2 cellular contexts compared by ENCODE assay signal in the genomic region with DNA sequence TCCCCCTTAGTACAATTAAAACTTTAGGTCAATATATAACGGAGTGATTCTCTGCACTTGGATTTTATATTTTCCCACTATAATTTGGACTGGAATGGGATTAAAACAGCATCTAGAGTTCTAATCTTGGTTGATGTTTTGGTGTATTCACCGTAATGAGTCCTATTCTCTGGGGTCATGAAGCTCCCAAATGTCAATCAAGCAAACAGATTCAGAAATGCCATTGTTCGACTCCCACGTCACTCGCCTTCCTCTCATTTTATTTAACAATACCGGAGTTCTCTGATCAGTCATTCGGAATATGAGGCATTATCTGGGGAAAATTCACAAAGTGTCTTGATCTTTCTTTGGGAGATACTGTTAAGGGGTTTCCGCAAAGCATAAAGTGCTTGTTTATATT.
TF ChIP-seq lines count a peak whose summit lies in the region.

No MANE protein-coding gene starts in this region.

TF ChIP-seq in liver, 16 proteins besides CTCF, POLR2A, EP300 and RAD21:
- TF ChIP-seq FOXA1 (IDR thresholded peaks at IDR 0.05) (no peak), FOXA2 (IDR thresholded peaks at IDR 0.05) (no peak), NR2F2 (IDR thresholded peaks at IDR 0.05) (no peak), TAF1 (conservative IDR thresholded peaks at IDR 0.05) (no peak), EGR1 (IDR thresholded peaks at IDR 0.05; ENCODE audit: low read depth in 2 of 2) (no peak), HNF4G (IDR thresholded peaks at IDR 0.05) (no peak), RXRA (IDR thresholded peaks at IDR 0.05) (no peak), HNF4A (conservative IDR thresholded peaks at IDR 0.05) (no peak), SP1 (IDR thresholded peaks at IDR 0.05) (no peak), GABPA (IDR thresholded peaks at IDR 0.05 in 1 of 2, conservative IDR thresholded peaks at IDR 0.05 in 1 of 2) (no peak), JUND (IDR thresholded peaks at IDR 0.05) (no peak), YY1 (IDR thresholded peaks at IDR 0.05) (no peak)
- TF ChIP-seq, protein P1, sequence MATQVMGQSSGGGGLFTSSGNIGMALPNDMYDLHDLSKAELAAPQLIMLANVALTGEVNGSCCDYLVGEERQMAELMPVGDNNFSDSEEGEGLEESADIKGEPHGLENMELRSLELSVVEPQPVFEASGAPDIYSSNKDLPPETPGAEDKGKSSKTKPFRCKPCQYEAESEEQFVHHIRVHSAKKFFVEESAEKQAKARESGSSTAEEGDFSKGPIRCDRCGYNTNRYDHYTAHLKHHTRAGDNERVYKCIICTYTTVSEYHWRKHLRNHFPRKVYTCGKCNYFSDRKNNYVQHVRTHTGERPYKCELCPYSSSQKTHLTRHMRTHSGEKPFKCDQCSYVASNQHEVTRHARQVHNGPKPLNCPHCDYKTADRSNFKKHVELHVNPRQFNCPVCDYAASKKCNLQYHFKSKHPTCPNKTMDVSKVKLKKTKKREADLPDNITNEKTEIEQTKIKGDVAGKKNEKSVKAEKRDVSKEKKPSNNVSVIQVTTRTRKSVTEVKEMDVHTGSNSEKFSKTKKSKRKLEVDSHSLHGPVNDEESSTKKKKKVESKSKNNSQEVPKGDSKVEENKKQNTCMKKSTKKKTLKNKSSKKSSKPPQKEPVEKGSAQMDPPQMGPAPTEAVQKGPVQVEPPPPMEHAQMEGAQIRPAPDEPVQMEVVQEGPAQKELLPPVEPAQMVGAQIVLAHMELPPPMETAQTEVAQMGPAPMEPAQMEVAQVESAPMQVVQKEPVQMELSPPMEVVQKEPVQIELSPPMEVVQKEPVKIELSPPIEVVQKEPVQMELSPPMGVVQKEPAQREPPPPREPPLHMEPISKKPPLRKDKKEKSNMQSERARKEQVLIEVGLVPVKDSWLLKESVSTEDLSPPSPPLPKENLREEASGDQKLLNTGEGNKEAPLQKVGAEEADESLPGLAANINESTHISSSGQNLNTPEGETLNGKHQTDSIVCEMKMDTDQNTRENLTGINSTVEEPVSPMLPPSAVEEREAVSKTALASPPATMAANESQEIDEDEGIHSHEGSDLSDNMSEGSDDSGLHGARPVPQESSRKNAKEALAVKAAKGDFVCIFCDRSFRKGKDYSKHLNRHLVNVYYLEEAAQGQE (IDR thresholded peaks at IDR 0.05), result no peak
- TF ChIP-seq, protein P2, sequence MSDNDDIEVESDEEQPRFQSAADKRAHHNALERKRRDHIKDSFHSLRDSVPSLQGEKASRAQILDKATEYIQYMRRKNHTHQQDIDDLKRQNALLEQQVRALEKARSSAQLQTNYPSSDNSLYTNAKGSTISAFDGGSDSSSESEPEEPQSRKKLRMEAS (IDR thresholded peaks at IDR 0.05), result no peak
- TF ChIP-seq, protein P3, sequence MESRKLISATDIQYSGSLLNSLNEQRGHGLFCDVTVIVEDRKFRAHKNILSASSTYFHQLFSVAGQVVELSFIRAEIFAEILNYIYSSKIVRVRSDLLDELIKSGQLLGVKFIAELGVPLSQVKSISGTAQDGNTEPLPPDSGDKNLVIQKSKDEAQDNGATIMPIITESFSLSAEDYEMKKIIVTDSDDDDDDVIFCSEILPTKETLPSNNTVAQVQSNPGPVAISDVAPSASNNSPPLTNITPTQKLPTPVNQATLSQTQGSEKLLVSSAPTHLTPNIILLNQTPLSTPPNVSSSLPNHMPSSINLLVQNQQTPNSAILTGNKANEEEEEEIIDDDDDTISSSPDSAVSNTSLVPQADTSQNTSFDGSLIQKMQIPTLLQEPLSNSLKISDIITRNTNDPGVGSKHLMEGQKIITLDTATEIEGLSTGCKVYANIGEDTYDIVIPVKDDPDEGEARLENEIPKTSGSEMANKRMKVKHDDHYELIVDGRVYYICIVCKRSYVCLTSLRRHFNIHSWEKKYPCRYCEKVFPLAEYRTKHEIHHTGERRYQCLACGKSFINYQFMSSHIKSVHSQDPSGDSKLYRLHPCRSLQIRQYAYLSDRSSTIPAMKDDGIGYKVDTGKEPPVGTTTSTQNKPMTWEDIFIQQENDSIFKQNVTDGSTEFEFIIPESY (IDR thresholded peaks at IDR 0.05), result no peak
- TF ChIP-seq, protein P4, sequence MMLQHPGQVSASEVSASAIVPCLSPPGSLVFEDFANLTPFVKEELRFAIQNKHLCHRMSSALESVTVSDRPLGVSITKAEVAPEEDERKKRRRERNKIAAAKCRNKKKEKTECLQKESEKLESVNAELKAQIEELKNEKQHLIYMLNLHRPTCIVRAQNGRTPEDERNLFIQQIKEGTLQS (IDR thresholded peaks at IDR 0.05), result no peak
TF ChIP-seq in liver: peak in this region for 0.

TF ChIP-seq in HepG2, 621 proteins besides CTCF, POLR2A, EP300 and RAD21:
- TF ChIP-seq, protein P5, sequence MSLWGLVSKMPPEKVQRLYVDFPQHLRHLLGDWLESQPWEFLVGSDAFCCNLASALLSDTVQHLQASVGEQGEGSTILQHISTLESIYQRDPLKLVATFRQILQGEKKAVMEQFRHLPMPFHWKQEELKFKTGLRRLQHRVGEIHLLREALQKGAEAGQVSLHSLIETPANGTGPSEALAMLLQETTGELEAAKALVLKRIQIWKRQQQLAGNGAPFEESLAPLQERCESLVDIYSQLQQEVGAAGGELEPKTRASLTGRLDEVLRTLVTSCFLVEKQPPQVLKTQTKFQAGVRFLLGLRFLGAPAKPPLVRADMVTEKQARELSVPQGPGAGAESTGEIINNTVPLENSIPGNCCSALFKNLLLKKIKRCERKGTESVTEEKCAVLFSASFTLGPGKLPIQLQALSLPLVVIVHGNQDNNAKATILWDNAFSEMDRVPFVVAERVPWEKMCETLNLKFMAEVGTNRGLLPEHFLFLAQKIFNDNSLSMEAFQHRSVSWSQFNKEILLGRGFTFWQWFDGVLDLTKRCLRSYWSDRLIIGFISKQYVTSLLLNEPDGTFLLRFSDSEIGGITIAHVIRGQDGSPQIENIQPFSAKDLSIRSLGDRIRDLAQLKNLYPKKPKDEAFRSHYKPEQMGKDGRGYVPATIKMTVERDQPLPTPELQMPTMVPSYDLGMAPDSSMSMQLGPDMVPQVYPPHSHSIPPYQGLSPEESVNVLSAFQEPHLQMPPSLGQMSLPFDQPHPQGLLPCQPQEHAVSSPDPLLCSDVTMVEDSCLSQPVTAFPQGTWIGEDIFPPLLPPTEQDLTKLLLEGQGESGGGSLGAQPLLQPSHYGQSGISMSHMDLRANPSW (CRISPR knock-in tag; IDR thresholded peaks at IDR 0.05; ENCODE audit: borderline replicate concordance), result no peak
- TF ChIP-seq ZFX (CRISPR knock-in tag; IDR thresholded peaks at IDR 0.05; ENCODE audit: low read depth), result no peak
- TF ChIP-seq ZNF747 (CRISPR knock-in tag; IDR thresholded peaks at IDR 0.05; ENCODE audit: borderline replicate concordance), result no peak
- no peak for TF ChIP-seq ZBTB7A (CRISPR knock-in tag; IDR thresholded peaks at IDR 0.05)
- TF ChIP-seq ZIK1 (CRISPR knock-in tag; IDR thresholded peaks at IDR 0.05; ENCODE audit: borderline replicate concordance, low read depth), result no peak
- TF ChIP-seq, protein P6, sequence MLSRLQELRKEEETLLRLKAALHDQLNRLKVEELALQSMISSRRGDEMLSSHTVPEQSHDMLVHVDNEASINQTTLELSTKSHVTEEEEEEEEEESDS (CRISPR knock-in tag; IDR thresholded peaks at IDR 0.05; ENCODE audit: borderline replicate concordance), result no peak
- TF ChIP-seq ZNF10 (CRISPR knock-in tag; IDR thresholded peaks at IDR 0.05; ENCODE audit: borderline replicate concordance, low read depth), result no peak
